In genomic region chr20:11814276-11814675, GRCh38 we compare ENCODE assay signal across 21 cellular contexts.
DNase-seq lines count a peak whose midpoint lies in the region; ATAC-seq, FAIRE-seq and TF ChIP-seq lines count a peak whose summit lies in the region.
"Had no signal": no experiment of that assay in that cellular context is flagged by ENCODE, and none has a peak within 500 bp of the region (broad histone marks: within the 10 kb centered on the region; RNA-seq: fewer than 3 reads in every experiment).

No MANE protein-coding gene starts in this region.

- peak; percentile 81 for DNase-seq in A172 (ENCODE audit: low spot score)
- DNase-seq in H54 (ENCODE audit: insufficient read length, low spot score): peak; percentile 18
- peak; percentile 98 for DNase-seq in amniotic epithelial cell (ENCODE audit: low read depth)
- DNase-seq in glomerular visceral epithelial cell (ENCODE audit: extremely low spot score): peak; percentile 82
- no peak for DNase-seq in activated CD4-positive, alpha-beta memory T cell treated with anti-CD3 and anti-CD28 coated beads, Interleukin-2, amount 10 ng/mL, durations not matched to agents 7 days and 5 days
- DNase-seq in activated CD4-positive, alpha-beta T cell treated with anti-CD3 and anti-CD28 coated beads, Interleukin-2, amount 10 ng/mL, durations not matched to agents 24 days and 14 days: no peak
- no peak for DNase-seq in left cardiac atrium
- DNase-seq in activated T-helper 2 cell treated with anti-CD3 and anti-CD28 coated beads, Interferon-gamma antibody, Interleukin-2, Interleukin-4, amounts not matched to agents 10 μg/mL and 5 μg/mL and 100 μg/mL, durations not matched to agents 14 hours and 24 hours and 36 hours (ENCODE audit: low spot score): no peak
- DNase-seq: activated CD4-positive, alpha-beta T cell treated with anti-CD3 and anti-CD28 coated beads for 36 hours; activated naive CD8-positive, alpha-beta T cell treated with anti-CD3 and anti-CD28 coated beads, Interleukin-2, amount 10 ng/mL, durations not matched to agents 7 days and 5 days; KG1; left colon; NCI-H1105; NCI-H446; pancreas; SIG-M5; spleen; stimulated activated naive CD4-positive, alpha-beta T cell treated with Interleukin-2 at 50 U/mL for 16 hours had no signal

- intact Hi-C loops in activated CD4-positive, alpha-beta T cell treated with anti-CD3 and anti-CD28 coated beads, Interleukin-2, amount 10 ng/mL, durations not matched to agents 24 days and 14 days (cut with micrococcal nuclease): no loop called here
- intact Hi-C loops in left cardiac atrium (cut with DNase I): no loop called here
- intact Hi-C loops in activated T-helper 2 cell treated with anti-CD3 and anti-CD28 coated beads, Interferon-gamma antibody, Interleukin-2, Interleukin-4, amounts not matched to agents 10 μg/mL and 5 μg/mL and 100 μg/mL, durations not matched to agents 14 hours and 24 hours and 36 hours (cut with micrococcal nuclease): no loop called here

- no peak overlapping the region for H3K27ac Mint-ChIP-seq in activated CD4-positive, alpha-beta memory T cell treated with anti-CD3 and anti-CD28 coated beads, Interleukin-2, amount 10 ng/mL, durations not matched to agents 7 days and 5 days
- H3K27ac Mint-ChIP-seq in activated CD4-positive, alpha-beta T cell treated with anti-CD3 and anti-CD28 coated beads, Interleukin-2, amount 10 ng/mL, durations not matched to agents 24 days and 14 days: no peak overlapping the region
- no peak overlapping the region for H3K27ac Mint-ChIP-seq in activated T-helper 2 cell treated with anti-CD3 and anti-CD28 coated beads, Interferon-gamma antibody, Interleukin-2, Interleukin-4, amounts not matched to agents 10 μg/mL and 5 μg/mL and 100 μg/mL, durations not matched to agents 14 hours and 24 hours and 36 hours
- H3K27ac Mint-ChIP-seq: activated CD4-positive, alpha-beta T cell treated with anti-CD3 and anti-CD28 coated beads for 36 hours; activated naive CD8-positive, alpha-beta T cell treated with anti-CD3 and anti-CD28 coated beads, Interleukin-2, amount 10 ng/mL, durations not matched to agents 7 days and 5 days; type B pancreatic cell had no signal

- no peaks in the 10 kb centered on the region for H3K4me1 Mint-ChIP-seq in activated CD4-positive, alpha-beta memory T cell treated with anti-CD3 and anti-CD28 coated beads, Interleukin-2, amount 10 ng/mL, durations not matched to agents 7 days and 5 days
- H3K4me1 Mint-ChIP-seq in activated CD4-positive, alpha-beta T cell treated with anti-CD3 and anti-CD28 coated beads, Interleukin-2, amount 10 ng/mL, durations not matched to agents 24 days and 14 days: no peaks in the 10 kb centered on the region
- H3K4me1 Mint-ChIP-seq in activated T-helper 2 cell treated with anti-CD3 and anti-CD28 coated beads, Interferon-gamma antibody, Interleukin-2, Interleukin-4, amounts not matched to agents 10 μg/mL and 5 μg/mL and 100 μg/mL, durations not matched to agents 14 hours and 24 hours and 36 hours (ENCODE audit: low read depth): no peaks in the 10 kb centered on the region
- H3K4me1 Mint-ChIP-seq: activated CD4-positive, alpha-beta T cell treated with anti-CD3 and anti-CD28 coated beads for 36 hours; activated naive CD8-positive, alpha-beta T cell treated with anti-CD3 and anti-CD28 coated beads, Interleukin-2, amount 10 ng/mL, durations not matched to agents 7 days and 5 days had no signal

- peaks cover 10% of the 10 kb centered on the region for H3K9me3 Mint-ChIP-seq in activated CD4-positive, alpha-beta memory T cell treated with anti-CD3 and anti-CD28 coated beads, Interleukin-2, amount 10 ng/mL, durations not matched to agents 7 days and 5 days
- no peaks in the 10 kb centered on the region for H3K9me3 Mint-ChIP-seq in activated CD4-positive, alpha-beta T cell treated with anti-CD3 and anti-CD28 coated beads, Interleukin-2, amount 10 ng/mL, durations not matched to agents 24 days and 14 days
- H3K9me3 Mint-ChIP-seq in activated T-helper 2 cell treated with anti-CD3 and anti-CD28 coated beads, Interferon-gamma antibody, Interleukin-2, Interleukin-4, amounts not matched to agents 10 μg/mL and 5 μg/mL and 100 μg/mL, durations not matched to agents 14 hours and 24 hours and 36 hours: no peaks in the 10 kb centered on the region
- H3K9me3 Mint-ChIP-seq: activated naive CD8-positive, alpha-beta T cell treated with anti-CD3 and anti-CD28 coated beads, Interleukin-2, amount 10 ng/mL, durations not matched to agents 7 days and 5 days; type B pancreatic cell had no signal

- no peaks in the 10 kb centered on the region for H3K27me3 Mint-ChIP-seq in activated CD4-positive, alpha-beta memory T cell treated with anti-CD3 and anti-CD28 coated beads, Interleukin-2, amount 10 ng/mL, durations not matched to agents 7 days and 5 days
- H3K27me3 Mint-ChIP-seq in activated CD4-positive, alpha-beta T cell treated with anti-CD3 and anti-CD28 coated beads, Interleukin-2, amount 10 ng/mL, durations not matched to agents 24 days and 14 days: no peaks in the 10 kb centered on the region
- no peaks in the 10 kb centered on the region for H3K27me3 Mint-ChIP-seq in activated T-helper 2 cell treated with anti-CD3 and anti-CD28 coated beads, Interferon-gamma antibody, Interleukin-2, Interleukin-4, amounts not matched to agents 10 μg/mL and 5 μg/mL and 100 μg/mL, durations not matched to agents 14 hours and 24 hours and 36 hours (ENCODE audit: low read depth)
- H3K27me3 Mint-ChIP-seq: activated naive CD8-positive, alpha-beta T cell treated with anti-CD3 and anti-CD28 coated beads, Interleukin-2, amount 10 ng/mL, durations not matched to agents 7 days and 5 days had no signal

- no peak for ATAC-seq in left cardiac atrium
- ATAC-seq: A549; activated CD4-positive, alpha-beta T cell treated with anti-CD3 and anti-CD28 coated beads for 36 hours; left colon; pancreas had no signal

- CTCF ChIA-PET in activated CD4-positive, alpha-beta memory T cell treated with anti-CD3 and anti-CD28 coated beads, Interleukin-2, amount 10 ng/mL, durations not matched to agents 7 days and 5 days (lab: Charles Lee): no interaction called here

- no peaks in the 10 kb centered on the region for H3K36me3 Mint-ChIP-seq in activated CD4-positive, alpha-beta memory T cell treated with anti-CD3 and anti-CD28 coated beads, Interleukin-2, amount 10 ng/mL, durations not matched to agents 7 days and 5 days (ENCODE audit: low read depth)
- no peaks in the 10 kb centered on the region for H3K36me3 Mint-ChIP-seq in activated CD4-positive, alpha-beta T cell treated with anti-CD3 and anti-CD28 coated beads, Interleukin-2, amount 10 ng/mL, durations not matched to agents 24 days and 14 days (ENCODE audit: low read depth)
- no peaks in the 10 kb centered on the region for H3K36me3 Mint-ChIP-seq in activated T-helper 2 cell treated with anti-CD3 and anti-CD28 coated beads, Interferon-gamma antibody, Interleukin-2, Interleukin-4, amounts not matched to agents 10 μg/mL and 5 μg/mL and 100 μg/mL, durations not matched to agents 14 hours and 24 hours and 36 hours (ENCODE audit: low read depth)
- H3K36me3 Mint-ChIP-seq: activated naive CD8-positive, alpha-beta T cell treated with anti-CD3 and anti-CD28 coated beads, Interleukin-2, amount 10 ng/mL, durations not matched to agents 7 days and 5 days; type B pancreatic cell had no signal

- no peak for TF ChIP-seq POLR2A in H54 (IDR thresholded peaks at IDR 0.05; ENCODE audit: low read depth, low read length)

- H3K4me3 Mint-ChIP-seq in activated CD4-positive, alpha-beta memory T cell treated with anti-CD3 and anti-CD28 coated beads, Interleukin-2, amount 10 ng/mL, durations not matched to agents 7 days and 5 days: no peak overlapping the region
- H3K4me3 Mint-ChIP-seq in activated CD4-positive, alpha-beta T cell treated with anti-CD3 and anti-CD28 coated beads, Interleukin-2, amount 10 ng/mL, durations not matched to agents 24 days and 14 days: no peak overlapping the region
- no peak overlapping the region for H3K4me3 Mint-ChIP-seq in activated T-helper 2 cell treated with anti-CD3 and anti-CD28 coated beads, Interferon-gamma antibody, Interleukin-2, Interleukin-4, amounts not matched to agents 10 μg/mL and 5 μg/mL and 100 μg/mL, durations not matched to agents 14 hours and 24 hours and 36 hours (ENCODE audit: low read depth)
- H3K4me3 Mint-ChIP-seq: activated CD4-positive, alpha-beta T cell treated with anti-CD3 and anti-CD28 coated beads for 36 hours; activated naive CD8-positive, alpha-beta T cell treated with anti-CD3 and anti-CD28 coated beads, Interleukin-2, amount 10 ng/mL, durations not matched to agents 7 days and 5 days; type B pancreatic cell had no signal

- POLR2A ChIA-PET in activated CD4-positive, alpha-beta memory T cell treated with anti-CD3 and anti-CD28 coated beads, Interleukin-2, amount 10 ng/mL, durations not matched to agents 7 days and 5 days (lab: Charles Lee): no interaction called here

- FAIRE-seq in H54 (lab: Jason Lieb, UNC): peak; percentile 86
- FAIRE-seq: A549, G401.6, pancreas had no signal

Comparison
In these comparisons a context has a peak if more than half of its experiments do, and no peak if none do; other contexts are left out.
1. DNase-seq: peak in A172 (single experiment), H54 (single experiment), amniotic epithelial cell (single experiment) and glomerular visceral epithelial cell (single experiment); none in activated CD4-positive, alpha-beta memory T cell treated with anti-CD3 and anti-CD28 coated beads, Interleukin-2, amount 10 ng/mL, durations not matched to agents 7 days and 5 days (single experiment), activated CD4-positive, alpha-beta T cell treated with anti-CD3 and anti-CD28 coated beads, Interleukin-2, amount 10 ng/mL, durations not matched to agents 24 days and 14 days (single experiment), left cardiac atrium (single experiment) and activated T-helper 2 cell treated with anti-CD3 and anti-CD28 coated beads, Interferon-gamma antibody, Interleukin-2, Interleukin-4, amounts not matched to agents 10 μg/mL and 5 μg/mL and 100 μg/mL, durations not matched to agents 14 hours and 24 hours and 36 hours (single experiment).